ENCODE assay signal across 8 cellular contexts in genomic region chr4:158172196-158172557, GRCh38. TPM values are rescaled to one million over a fixed set of nuclear protein-coding genes. Genes with fewer than 3 reads are reported as not detected.
DNase-seq lines count a peak whose midpoint lies in the region; ATAC-seq and TF ChIP-seq lines count a peak whose summit lies in the region.

No MANE protein-coding gene starts in this region.

- TF ChIP-seq EP300 in gastroesophageal sphincter (IDR thresholded peaks at IDR 0.05), result no peak

- H2AFZ ChIP-seq in smooth muscle cell (ENCODE audit: low read depth), result peak overlapping the region; percentile 56

- H3K9ac ChIP-seq in smooth muscle cell (ENCODE audit: low read depth), result peak overlapping the region; percentile 44

- no peaks in the 10 kb centered on the region for H4K20me1 ChIP-seq in smooth muscle cell (ENCODE audit: low read depth)

- H3K4me1 ChIP-seq in gastroesophageal sphincter (peaks cover 0 to 34% (median 0%) of the 10 kb centered on the region in 3 donors), smooth muscle cell (ENCODE audit: low read depth) (peaks cover 6% of the 10 kb centered on the region)

- no peak for TF ChIP-seq POLR2A in gastroesophageal sphincter (IDR thresholded peaks at IDR 0.05)

- no peak overlapping the region for H3K27ac ChIP-seq in WERI-Rb-1
- peak overlapping the region; percentile 31 to 84 (median 77) for H3K27ac ChIP-seq in gastroesophageal sphincter
- H3K27ac ChIP-seq in smooth muscle cell (ENCODE audit: low read depth), result peak overlapping the region; percentile 62

- TF ChIP-seq CTCF in WERI-Rb-1 (IDR thresholded peaks at IDR 0.05; ENCODE audit: low read depth, low read length), result no peak
- no peak for TF ChIP-seq CTCF in gastroesophageal sphincter (IDR thresholded peaks at IDR 0.05)
- TF ChIP-seq CTCF in smooth muscle cell (IDR thresholded peaks at IDR 0.05; ENCODE audit: borderline replicate concordance, insufficient read depth, poor library complexity, severe bottlenecking), result no peak

- H3K36me3 ChIP-seq in WERI-Rb-1 (no peaks in the 10 kb centered on the region), gastroesophageal sphincter (no peaks in the 10 kb centered on the region), smooth muscle cell (ENCODE audit: low read depth) (no peaks in the 10 kb centered on the region)

- H3K9me3 ChIP-seq in WERI-Rb-1 (ENCODE audit: severe bottlenecking) (no peaks in the 10 kb centered on the region), gastroesophageal sphincter (no peaks in the 10 kb centered on the region), smooth muscle cell (replicated peaks; ENCODE audit: low read depth) (no peaks in the 10 kb centered on the region)

- H3K4me3 ChIP-seq in WERI-Rb-1 (ENCODE audit: low read depth, low read length) (peak overlapping the region; percentile 11; the same call in 1 of the 2 replicates), gastroesophageal sphincter (peak overlapping the region; percentile 31 to 58), smooth muscle cell (peak overlapping the region; percentile 51)

- peaks cover 32% of the 10 kb centered on the region for H3K79me2 ChIP-seq in smooth muscle cell (ENCODE audit: low read depth)

- no peak for DNase-seq in WERI-Rb-1
- no peak for DNase-seq in smooth muscle cell (lab: John Stamatoyannopoulos, UW; ENCODE audit: unreplicated experiment)
- no peak for DNase-seq in iPS-NIHi11 (ENCODE audit: low spot score)
- no peak for DNase-seq in NCI-H524 treated with DMSO at 0.1 percent for 48 hours (lab: John Stamatoyannopoulos, UW)

- H3K27me3 ChIP-seq in WERI-Rb-1 (ENCODE audit: insufficient read depth, low read depth, severe bottlenecking) (no peaks in the 10 kb centered on the region), gastroesophageal sphincter (no peaks in the 10 kb centered on the region), smooth muscle cell (ENCODE audit: low read depth) (no peaks in the 10 kb centered on the region)

- ATAC-seq in GM19438 (IDR thresholded peaks at IDR 0.05; ENCODE audit: low read depth, unreplicated experiment), result peak; percentile 22
- ATAC-seq in gastroesophageal sphincter, result no peak
- no peak for ATAC-seq in GM19328 (IDR thresholded peaks at IDR 0.05; ENCODE audit: unreplicated experiment)
- ATAC-seq in HG03442 (IDR thresholded peaks at IDR 0.05; ENCODE audit: unreplicated experiment), result no peak

- 0 to 8% methylated on average over 2 of the region's 2 CpGs for WGBS in gastroesophageal sphincter (ENCODE audit: low coverage in 1 of 2), 2 donors
- 35% methylated on average over 2 of the region's 2 CpGs for WGBS in smooth muscle cell (ENCODE audit: low lambda C conversion rate)

- peak overlapping the region; percentile 86 for H3K4me2 ChIP-seq in smooth muscle cell

- H3F3A ChIP-seq in smooth muscle cell (ENCODE audit: low read depth), result no peaks in the 10 kb centered on the region

RNA-seq across cellular contexts. Expression of gene GASK1B, which starts 0.6 kb away (rescaled TPM):
- 10 to 100 TPM; 33.8 to 66.6 (median 42.0) TPM for total RNA-seq in gastroesophageal sphincter
- total RNA-seq in smooth muscle cell, result 62.2 and 79.4 TPM in 2 replicates
- 12.9 and 22.4 TPM in 2 replicates for polyA plus RNA-seq in smooth muscle cell

RNA-seq across cellular contexts. Expression of gene TMEM144, which starts 38.1 kb away (rescaled TPM):
- total RNA-seq in gastroesophageal sphincter (10 to 100 TPM in 1 of 4 donors, 1 to 10 TPM in 3; 3.9 to 13.4 (median 6.3) TPM), smooth muscle cell (4.4 and 13.8 TPM in 2 replicates)
- 0.48 and 2.7 TPM in 2 replicates for polyA plus RNA-seq in smooth muscle cell
